ENCODE assay signal across 21 cellular contexts in genomic region chr6:91042656-91043055, GRCh38.
DNase-seq lines count a peak whose midpoint lies in the region; FAIRE-seq and TF ChIP-seq lines count a peak whose summit lies in the region.
"Had no signal": no experiment of that assay in that cellular context is flagged by ENCODE, and none has a peak within 500 bp of the region (broad histone marks: within the 10 kb centered on the region; RNA-seq: fewer than 3 reads in every experiment).

No MANE protein-coding gene starts in this region.

- DNase-seq in NCI-H2227 treated with DMSO at 0.1 percent for 48 hours (lab: John Stamatoyannopoulos, UW) (peak; percentile 2), NCI-H2227 (lab: John Stamatoyannopoulos, UW; ENCODE audit: unreplicated experiment) (no peak), kidney epithelial cell (ENCODE audit: low read depth) (peak; percentile 80), left kidney (ENCODE audit: low read depth, low spot score) (peak; percentile 78), BE2C (no peak), NCI-H2029 treated with DMSO at 0.1 percent for 48 hours (lab: John Stamatoyannopoulos, UW) (no peak), frontal cortex (ENCODE audit: low spot score in 2 of 2) (no peak), NCI-H146 treated with DMSO at 0.1 percent for 48 hours (lab: John Stamatoyannopoulos, UW; ENCODE audit: unreplicated experiment) (no peak)
- DNase-seq: Calu3; CD4-positive, alpha-beta T cell; CD8-positive, alpha-beta memory T cell; DMS53; DMS79 treated with DMSO at 0.1 percent for 48 hours; GF-D8; GOT3; H7; HCEC 1CT had no signal

- H3K36me3 ChIP-seq in kidney epithelial cell (ENCODE audit: control insufficient read depth, insufficient read depth, low read length): no peaks in the 10 kb centered on the region
- H3K36me3 ChIP-seq in BE2C: no peaks in the 10 kb centered on the region
- H3K36me3 ChIP-seq: BLaER1 treated with 17β-estradiol and CSF1 and Interleukin-3, amounts not matched to agents 10 nM and 100 nM had no signal

- no peak for FAIRE-seq in frontal cortex (lab: Jason Lieb, UNC)
- FAIRE-seq: A204.1, GM12891, GM18507 had no signal

- H3K27me3 ChIP-seq in kidney epithelial cell (ENCODE audit: control insufficient read depth, insufficient read depth, low read length) (no peaks in the 10 kb centered on the region), BE2C (peaks cover 12% of the 10 kb centered on the region; the same call in 1 of the 2 replicates)
- H3K27me3 ChIP-seq: BLaER1 treated with 17β-estradiol and CSF1 and Interleukin-3, amounts not matched to agents 10 nM and 100 nM had no signal

- no peak for TF ChIP-seq CTCF in kidney epithelial cell (IDR thresholded peaks at IDR 0.05; ENCODE audit: insufficient read depth, low read length, poor library complexity, severe bottlenecking)
- TF ChIP-seq CTCF in BE2C (IDR thresholded peaks at IDR 0.05; ENCODE audit: low read depth, low read length): no peak

- H3K4me3 ChIP-seq in kidney epithelial cell (ENCODE audit: low read depth, low read length) (no peak overlapping the region), BE2C (ENCODE audit: low read depth, low read length) (no peak overlapping the region)
- H3K4me3 ChIP-seq: BLaER1 treated with 17β-estradiol and CSF1 and Interleukin-3, amounts not matched to agents 10 nM and 100 nM had no signal

- H3K4me1 ChIP-seq in BE2C: no peaks in the 10 kb centered on the region
- H3K4me1 ChIP-seq: BLaER1 treated with 17β-estradiol and CSF1 and Interleukin-3, amounts not matched to agents 10 nM and 100 nM had no signal

- H3K9me3 ChIP-seq in BE2C: no peaks in the 10 kb centered on the region
- H3K9me3 ChIP-seq: BLaER1 treated with 17β-estradiol and CSF1 and Interleukin-3, amounts not matched to agents 10 nM and 100 nM had no signal

Comparison
In these comparisons a context has a peak if more than half of its experiments do, and no peak if none do; other contexts are left out.
1. DNase-seq: peak in NCI-H2227 treated with DMSO at 0.1 percent for 48 hours (single experiment), kidney epithelial cell (single experiment) and left kidney (single experiment); none in NCI-H2227 (single experiment), BE2C (single experiment), NCI-H2029 treated with DMSO at 0.1 percent for 48 hours (single experiment), frontal cortex (0 of 2) and NCI-H146 treated with DMSO at 0.1 percent for 48 hours (single experiment).